21 cellular contexts compared by ENCODE assay signal in the genomic region with DNA sequence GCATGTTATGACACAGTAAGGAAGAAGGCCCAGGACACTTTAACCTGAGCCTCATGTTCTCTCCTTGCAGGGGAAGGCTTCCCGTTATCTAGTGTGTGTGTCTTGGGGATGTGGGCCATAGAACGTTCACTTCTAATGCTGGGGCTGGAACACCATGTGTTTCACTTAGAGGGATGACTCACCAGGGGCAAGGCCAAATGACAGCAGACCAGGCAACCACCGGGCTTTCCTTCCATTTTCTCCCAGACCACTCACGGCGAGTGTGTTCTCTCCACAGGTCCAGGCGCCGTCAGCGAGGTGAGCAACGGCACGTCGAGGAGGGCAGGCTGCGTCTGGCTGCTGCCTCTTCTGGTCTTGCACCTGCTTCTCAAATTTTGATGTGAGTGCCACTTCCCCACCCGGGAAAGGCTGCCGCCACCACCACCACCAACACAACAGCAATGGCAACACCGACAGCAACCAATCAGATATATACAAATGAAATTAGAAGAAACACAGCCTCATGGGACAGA.
"Had no signal": no experiment of that assay in that cellular context is flagged by ENCODE, and none has a peak within 500 bp of the region (broad histone marks: within the 10 kb centered on the region; RNA-seq: fewer than 3 reads in every experiment).

No MANE protein-coding gene starts in this region.

- H3K27ac ChIP-seq: esophagus squamous epithelium, lower lobe of right lung, parathyroid adenoma, stomach, thyroid gland, vagina had no signal

- H3K36me3 ChIP-seq: esophagus squamous epithelium, lower lobe of right lung, stomach, thyroid gland, vagina had no signal

- H3K27me3 ChIP-seq: esophagus squamous epithelium, stomach, thyroid gland, vagina had no signal

- H3K4me1 ChIP-seq: esophagus squamous epithelium, lower lobe of right lung, stomach, thyroid gland, vagina had no signal

- H2AFZ ChIP-seq: parathyroid adenoma had no signal

- H3K4me2 ChIP-seq: smooth muscle cell had no signal

- H3K9ac ChIP-seq: parathyroid adenoma had no signal

- DNase-seq: cortex of kidney; effector memory CD8-positive, alpha-beta T cell; erythroblast; esophagus squamous epithelium; left ventricle myocardium superior; lower lobe of right lung; mucosa of descending colon; naive B cell; stimulated activated CD4-positive, alpha-beta T cell treated with anti-CD3 and anti-CD28 coated beads, Interleukin-12 subunit alpha, Interleukin-12 subunit beta, amount 100 ng/mL, for 4 hours; stimulated activated CD4-positive, alpha-beta T cell treated with anti-CD3 and anti-CD28 coated beads, Interleukin-1b, Interleukin-23, amount 100 ng/mL, for 48 hours; stimulated activated CD4-positive, alpha-beta T cell treated with anti-CD3 and anti-CD28 coated beads, Interleukin-4, amount 100 ng/mL, for 1 hour; stimulated activated CD8-positive, alpha-beta memory T cell treated with anti-CD3 and anti-CD28 coated beads, Interleukin-4, amount 100 ng/mL, for 48 hours; stimulated activated naive CD4-positive, alpha-beta T cell; stomach; thyroid gland; trophoblast cell had no signal

- H3K4me3 ChIP-seq: esophagus squamous epithelium, lower lobe of right lung, mucosa of descending colon, smooth muscle cell, stomach, thyroid gland, vagina had no signal

- H3K9me3 ChIP-seq: lower lobe of right lung, stomach, thyroid gland, vagina had no signal

- ATAC-seq: effector memory CD8-positive, alpha-beta T cell; left ventricle myocardium superior; lower lobe of right lung; mucosa of descending colon; natural killer cell treated with Interleukin-12 subunit alpha and Interleukin-12 subunit beta and Interleukin-15 and Interleukin-18, amount 100 ng/mL, for 72 hours; sciatic nerve had no signal
